ENCODE assay signal across 19 cellular contexts in genomic region chr9:24479266-24479665, GRCh38.
"Had no signal": no experiment of that assay in that cellular context is flagged by ENCODE, and none has a peak within 500 bp of the region (broad histone marks: within the 10 kb centered on the region; RNA-seq: fewer than 3 reads in every experiment).

No MANE protein-coding gene starts in this region.

- DNase-seq: activated CD4-positive, alpha-beta T cell treated with anti-CD3 and anti-CD28 coated beads for 1 hour; activated CD4-positive, alpha-beta T cell treated with anti-CD3 and anti-CD28 coated beads, Interleukin-2, amount 50 U/mL, for 4 hours; activated naive CD4-positive, alpha-beta T cell treated with anti-CD3 and anti-CD28 coated beads for 36 hours; activated naive CD8-positive, alpha-beta T cell treated with anti-CD3 and anti-CD28 coated beads, Interleukin-2, amount 50 U/mL, for 24 hours; esophagus squamous epithelium; foreskin melanocyte; heart left ventricle; mucosa of descending colon; naive thymus-derived CD8-positive, alpha-beta T cell; occipital lobe; right cardiac atrium; stimulated activated naive CD8-positive, alpha-beta T cell treated with anti-CD3 and anti-CD28 coated beads, Interleukin-15, Interleukin-2, amounts not matched to agents 100 U/mL and 50 U/mL, for 24 hours; T-helper 1 cell; T1000; transverse colon had no signal

- H3K9me3 ChIP-seq: esophagus squamous epithelium, heart left ventricle, mucosa of descending colon, transverse colon had no signal

- H3K4me3 Mint-ChIP-seq: activated naive CD4-positive, alpha-beta T cell treated with anti-CD3 and anti-CD28 coated beads for 36 hours; activated naive CD8-positive, alpha-beta T cell treated with anti-CD3 and anti-CD28 coated beads, Interleukin-2, amount 50 U/mL, for 24 hours; naive thymus-derived CD8-positive, alpha-beta T cell had no signal

- H3K36me3 ChIP-seq: cardiac muscle cell, esophagus squamous epithelium, heart left ventricle, transverse colon had no signal

- H3K27me3 Mint-ChIP-seq: activated naive CD8-positive, alpha-beta T cell treated with anti-CD3 and anti-CD28 coated beads, Interleukin-2, amount 50 U/mL, for 24 hours; naive thymus-derived CD8-positive, alpha-beta T cell; progenitor cell of endocrine pancreas had no signal

- H3K36me3 Mint-ChIP-seq: naive thymus-derived CD8-positive, alpha-beta T cell had no signal

- H3K27ac Mint-ChIP-seq: activated naive CD4-positive, alpha-beta T cell treated with anti-CD3 and anti-CD28 coated beads for 36 hours; activated naive CD8-positive, alpha-beta T cell treated with anti-CD3 and anti-CD28 coated beads, Interleukin-2, amount 50 U/mL, for 24 hours; activated T-helper 2 cell treated with anti-CD3 and anti-CD28 coated beads, Interferon-gamma antibody, Interleukin-2, Interleukin-4, amounts not matched to agents 10 μg/mL and 5 μg/mL and 100 μg/mL, durations not matched to agents 14 hours and 24 hours and 36 hours; naive thymus-derived CD8-positive, alpha-beta T cell; progenitor cell of endocrine pancreas had no signal

- H3K4me1 ChIP-seq: esophagus squamous epithelium, heart left ventricle, transverse colon had no signal

- H3K27ac ChIP-seq: cardiac muscle cell, esophagus squamous epithelium, heart left ventricle, transverse colon had no signal

- ATAC-seq: activated naive CD8-positive, alpha-beta T cell treated with anti-CD3 and anti-CD28 coated beads, Interleukin-2, amount 50 U/mL, for 24 hours; heart left ventricle; left lobe of liver; mucosa of descending colon; naive thymus-derived CD8-positive, alpha-beta T cell; right cardiac atrium; stimulated activated naive CD8-positive, alpha-beta T cell treated with anti-CD3 and anti-CD28 coated beads, Interleukin-15, Interleukin-2, amounts not matched to agents 100 U/mL and 50 U/mL, for 24 hours had no signal

- H3K27me3 ChIP-seq: cardiac muscle cell, esophagus squamous epithelium, heart left ventricle, transverse colon had no signal

- H3K4me3 ChIP-seq: cardiac muscle cell, esophagus squamous epithelium, heart left ventricle, mucosa of descending colon, transverse colon had no signal

- H3K4me1 Mint-ChIP-seq: activated naive CD8-positive, alpha-beta T cell treated with anti-CD3 and anti-CD28 coated beads, Interleukin-2, amount 50 U/mL, for 24 hours; naive thymus-derived CD8-positive, alpha-beta T cell had no signal
